Comparison of ENCODE assay signal across 11 cellular contexts in genomic region chr4:92304636-92305035, GRCh38. TPM values are rescaled to one million over a fixed set of nuclear protein-coding genes. Genes with fewer than 3 reads are reported as not detected.
DNase-seq lines count a peak whose midpoint lies in the region; ATAC-seq and TF ChIP-seq lines count a peak whose summit lies in the region.
"Had no signal": no experiment of that assay in that cellular context is flagged by ENCODE, and none has a peak within 500 bp of the region (broad histone marks: within the 10 kb centered on the region; RNA-seq: fewer than 3 reads in every experiment).

No MANE protein-coding gene starts in this region.

- no peak overlapping the region for H3K4me3 Mint-ChIP-seq in activated CD4-positive, alpha-beta T cell treated with anti-CD3 and anti-CD28 coated beads, Interleukin-2, amount 10 ng/mL, durations not matched to agents 24 days and 14 days

- H3K27me3 ChIP-seq in kidney epithelial cell (ENCODE audit: control insufficient read depth, insufficient read depth, low read length), result peaks cover 25% of the 10 kb centered on the region
- peaks cover 9% of the 10 kb centered on the region for H3K27me3 ChIP-seq in thoracic aorta (replicated peaks; ENCODE audit: insufficient read depth)
- H3K27me3 ChIP-seq: BLaER1 treated with 17β-estradiol and CSF1 and Interleukin-3, amounts not matched to agents 10 nM and 100 nM had no signal

- ATAC-seq in thoracic aorta (ENCODE audit: insufficient number of reproducible peaks, low FRiP score, low read depth) (no peak), HG02840 (IDR thresholded peaks at IDR 0.05; ENCODE audit: low FRiP score, unreplicated experiment) (no peak)

- H3K4me1 ChIP-seq in thoracic aorta (ENCODE audit: control insufficient read depth in 1 of 2, low read depth in 2 of 2), result peaks cover 16 to 27% of the 10 kb centered on the region in 2 donors
- H3K4me1 ChIP-seq: BLaER1 treated with 17β-estradiol and CSF1 and Interleukin-3, amounts not matched to agents 10 nM and 100 nM had no signal

- H3K36me3 ChIP-seq in kidney epithelial cell (ENCODE audit: control insufficient read depth, insufficient read depth, low read length) (no peaks in the 10 kb centered on the region), thoracic aorta (no peaks in the 10 kb centered on the region)
- H3K36me3 ChIP-seq: BLaER1 treated with 17β-estradiol and CSF1 and Interleukin-3, amounts not matched to agents 10 nM and 100 nM had no signal

- H3K27ac ChIP-seq in thoracic aorta, result no peak overlapping the region
- H3K27ac ChIP-seq: BLaER1 treated with 17β-estradiol and CSF1 and Interleukin-3, amounts not matched to agents 10 nM and 100 nM had no signal

- no peaks in the 10 kb centered on the region for H3K9me3 ChIP-seq in thoracic aorta

- H3K27me3 Mint-ChIP-seq in activated CD4-positive, alpha-beta T cell treated with anti-CD3 and anti-CD28 coated beads, Interleukin-2, amount 10 ng/mL, durations not matched to agents 24 days and 14 days, result peaks cover 33% of the 10 kb centered on the region

- H3K27ac Mint-ChIP-seq in activated CD4-positive, alpha-beta T cell treated with anti-CD3 and anti-CD28 coated beads, Interleukin-2, amount 10 ng/mL, durations not matched to agents 24 days and 14 days, result peak overlapping the region; percentile 66

- peaks cover 2% of the 10 kb centered on the region for H3K36me3 Mint-ChIP-seq in activated CD4-positive, alpha-beta T cell treated with anti-CD3 and anti-CD28 coated beads, Interleukin-2, amount 10 ng/mL, durations not matched to agents 24 days and 14 days (ENCODE audit: low read depth)

- peaks cover 2% of the 10 kb centered on the region for H3K4me1 Mint-ChIP-seq in activated CD4-positive, alpha-beta T cell treated with anti-CD3 and anti-CD28 coated beads, Interleukin-2, amount 10 ng/mL, durations not matched to agents 24 days and 14 days

- no peaks in the 10 kb centered on the region for H3K9me3 Mint-ChIP-seq in activated CD4-positive, alpha-beta T cell treated with anti-CD3 and anti-CD28 coated beads, Interleukin-2, amount 10 ng/mL, durations not matched to agents 24 days and 14 days

- no peak for DNase-seq in activated CD4-positive, alpha-beta T cell treated with anti-CD3 and anti-CD28 coated beads, Interleukin-2, amount 10 ng/mL, durations not matched to agents 24 days and 14 days
- no peak for DNase-seq in activated CD4-positive, alpha-beta T cell treated with anti-CD3 and anti-CD28 coated beads for 4 hours
- DNase-seq in astrocyte of the hippocampus (ENCODE audit: low read depth, low spot score) (peak; percentile 34), kidney epithelial cell (ENCODE audit: low read depth) (no peak), thoracic aorta (ENCODE audit: low spot score) (no peak), NCI-H187 (lab: John Stamatoyannopoulos, UW) (no peak), HCEC 1CT (no peak)
- DNase-seq: amniotic stem cell; stimulated activated CD8-positive, alpha-beta memory T cell treated with anti-CD3 and anti-CD28 coated beads, Interleukin-4, amount 100 ng/mL, for 48 hours had no signal

- H3K4me3 ChIP-seq in kidney epithelial cell (ENCODE audit: low read depth, low read length) (peak overlapping the region; percentile 39), thoracic aorta (peak overlapping the region; percentile 72)
- H3K4me3 ChIP-seq: BLaER1 treated with 17β-estradiol and CSF1 and Interleukin-3, amounts not matched to agents 10 nM and 100 nM had no signal

- no peak for TF ChIP-seq CTCF in kidney epithelial cell (IDR thresholded peaks at IDR 0.05; ENCODE audit: insufficient read depth, low read length, poor library complexity, severe bottlenecking)
- no peak for TF ChIP-seq CTCF in thoracic aorta (IDR thresholded peaks at IDR 0.05)

- intact Hi-C loops in activated CD4-positive, alpha-beta T cell treated with anti-CD3 and anti-CD28 coated beads, Interleukin-2, amount 10 ng/mL, durations not matched to agents 24 days and 14 days (cut with micrococcal nuclease), result no loop called here

RNA-seq across cellular contexts. Expression of gene GRID2, which starts 0.9 kb away (rescaled TPM):
- total RNA-seq in activated CD4-positive, alpha-beta T cell treated with anti-CD3 and anti-CD28 coated beads, Interleukin-2, amount 10 ng/mL, durations not matched to agents 24 days and 14 days, result not detected in 2 replicates
- total RNA-seq in kidney epithelial cell, result not detected in 2 replicates
- total RNA-seq in thoracic aorta, result under 1 TPM in 1 of 2 donors, not detected in 1; 0.28 TPM
